Comparison of ENCODE assay signal across 8 cellular contexts in genomic region chr9:95494416-95495371, GRCh38. TPM values are rescaled to one million over a fixed set of nuclear protein-coding genes. Genes with fewer than 3 reads are reported as not detected.
DNase-seq lines count a peak whose midpoint lies in the region; ATAC-seq and TF ChIP-seq lines count a peak whose summit lies in the region.

No MANE protein-coding gene starts in this region.

- H4K20me1 ChIP-seq in Karpas-422 (ENCODE audit: insufficient read depth, low read depth, low read length) (peaks cover 35% of the 10 kb centered on the region), SU-DHL-6 (ENCODE audit: low read depth, low read length) (no peaks in the 10 kb centered on the region)

- intact Hi-C loops in natural killer cell (cut with micrococcal nuclease) = loop anchor here (1.0 to 10.0 kb wide), 3 partner anchors 12 to 720 kb away; no protein-coding TSS in a partner anchor

- H3K4me3 ChIP-seq in Karpas-422 (ENCODE audit: low read length) = peak overlapping the region; percentile 59; the same call in 1 of the 2 replicates
- H3K4me3 ChIP-seq in SU-DHL-6 (ENCODE audit: insufficient read depth, low read length, poor library complexity, severe bottlenecking) = peak overlapping the region; percentile 55
- H3K4me3 ChIP-seq in tibial nerve = peak overlapping the region in 1 of 4 donors; percentile 6

- H3F3A ChIP-seq in SU-DHL-6 (ENCODE audit: insufficient read depth) = peaks cover 31% of the 10 kb centered on the region

- no peak for TF ChIP-seq CTCF in SU-DHL-6 (IDR thresholded peaks at IDR 0.05; ENCODE audit: insufficient read depth, low read length, poor library complexity, severe bottlenecking)
- TF ChIP-seq CTCF in natural killer cell (IDR thresholded peaks at IDR 0.05) = no peak
- TF ChIP-seq CTCF in tibial nerve (IDR thresholded peaks at IDR 0.05) = no peak

- ATAC-seq in GM21526 (IDR thresholded peaks at IDR 0.05; ENCODE audit: low FRiP score, unreplicated experiment) (peak; percentile 91), natural killer cell (peak; percentile 86 to 91 (median 90))
- ATAC-seq in activated naive CD8-positive, alpha-beta T cell treated with anti-CD3 and anti-CD28 coated beads, Interleukin-2, amount 10 ng/mL, durations not matched to agents 7 days and 5 days (ENCODE audit: low read depth) = peak; percentile 95

- H3K36me3 Mint-ChIP-seq in activated naive CD8-positive, alpha-beta T cell treated with anti-CD3 and anti-CD28 coated beads, Interleukin-2, amount 10 ng/mL, durations not matched to agents 7 days and 5 days = no peaks in the 10 kb centered on the region
- H3K36me3 Mint-ChIP-seq in natural killer cell = no peaks in the 10 kb centered on the region

- H3K4me1 Mint-ChIP-seq in activated naive CD8-positive, alpha-beta T cell treated with anti-CD3 and anti-CD28 coated beads, Interleukin-2, amount 10 ng/mL, durations not matched to agents 7 days and 5 days = peaks cover 33% of the 10 kb centered on the region
- H3K4me1 Mint-ChIP-seq in natural killer cell = peaks cover 66% of the 10 kb centered on the region in 2 donors

- H3K4me1 ChIP-seq in Karpas-422 (ENCODE audit: low read length) (peaks cover 45% of the 10 kb centered on the region), tibial nerve (peaks cover 0 to 91% (median 26%) of the 10 kb centered on the region in 4 donors)

- no peaks in the 10 kb centered on the region for H3K27me3 Mint-ChIP-seq in activated naive CD8-positive, alpha-beta T cell treated with anti-CD3 and anti-CD28 coated beads, Interleukin-2, amount 10 ng/mL, durations not matched to agents 7 days and 5 days
- H3K27me3 Mint-ChIP-seq in natural killer cell (ENCODE audit: low read depth in 2 of 2) = peaks cover 0 to 9% of the 10 kb centered on the region in 2 donors

- H3K9ac ChIP-seq in Karpas-422 (ENCODE audit: low read length) (peak overlapping the region; percentile 60), SU-DHL-6 (ENCODE audit: low read length) (peak overlapping the region; percentile 60)

- H3K79me2 ChIP-seq in Karpas-422 (ENCODE audit: low read length) (no peaks in the 10 kb centered on the region), SU-DHL-6 (ENCODE audit: insufficient read depth, low read length) (peaks cover 80% of the 10 kb centered on the region)

- H3K4me2 ChIP-seq in Karpas-422 (ENCODE audit: low read depth, low read length, poor library complexity, severe bottlenecking) = peak overlapping the region; percentile 75
- peak overlapping the region; percentile 92 for H3K4me2 ChIP-seq in SU-DHL-6 (ENCODE audit: low read depth, low read length, poor library complexity, severe bottlenecking)

- POLR2A ChIA-PET in activated naive CD8-positive, alpha-beta T cell treated with anti-CD3 and anti-CD28 coated beads, Interleukin-2, amount 10 ng/mL, durations not matched to agents 7 days and 5 days (lab: Charles Lee) = interaction anchor here (0.8 to 2.2 kb wide), 4 partner anchors 12 to 32 kb away, joined by 3 to 11 read pairs (median 8); no protein-coding TSS in a partner anchor

- no peaks in the 10 kb centered on the region for H3K9me3 Mint-ChIP-seq in activated naive CD8-positive, alpha-beta T cell treated with anti-CD3 and anti-CD28 coated beads, Interleukin-2, amount 10 ng/mL, durations not matched to agents 7 days and 5 days
- H3K9me3 Mint-ChIP-seq in natural killer cell = no peaks in the 10 kb centered on the region

- peak in 1 of 2 donors; percentile 39 for TF ChIP-seq EP300 in tibial nerve (IDR thresholded peaks at IDR 0.05)

- H3K27ac ChIP-seq in Karpas-422 (ENCODE audit: low read length) (peak overlapping the region; percentile 68), SU-DHL-6 (ENCODE audit: low read depth, low read length) (peak overlapping the region; percentile 95), tibial nerve (peak overlapping the region in 3 of 4 donors; percentile 20 to 67 (median 36))

- no peak for TF ChIP-seq POLR2A in tibial nerve (IDR thresholded peaks at IDR 0.05)

- H3K9me3 ChIP-seq in Karpas-422 (ENCODE audit: low read length) (no peaks in the 10 kb centered on the region), SU-DHL-6 (ENCODE audit: insufficient read depth, low read length) (no peaks in the 10 kb centered on the region), tibial nerve (no peaks in the 10 kb centered on the region)

- peak overlapping the region; percentile 60; the same call in 1 of the 2 replicates for H2AFZ ChIP-seq in Karpas-422 (ENCODE audit: low read length)
- no peak overlapping the region for H2AFZ ChIP-seq in SU-DHL-6 (ENCODE audit: low read depth, low read length, severe bottlenecking)

- H3K27me3 ChIP-seq in Karpas-422 (ENCODE audit: low read length) = peaks cover 4% of the 10 kb centered on the region; the same call in 1 of the 2 replicates
- no peaks in the 10 kb centered on the region for H3K27me3 ChIP-seq in SU-DHL-6 (ENCODE audit: low read length)
- H3K27me3 ChIP-seq in tibial nerve = no peaks in the 10 kb centered on the region

- DNase-seq in DMS79 (lab: John Stamatoyannopoulos, UW) (peak; percentile 76), Karpas-422 (peak; percentile 94), natural killer cell (peak; percentile 72), tibial nerve (ENCODE audit: low spot score in 2 of 2) (no peak), H4 (ENCODE audit: low spot score) (no peak)
- DNase-seq in activated naive CD8-positive, alpha-beta T cell treated with anti-CD3 and anti-CD28 coated beads, Interleukin-2, amount 10 ng/mL, durations not matched to agents 7 days and 5 days = peak; percentile 85

- H3K36me3 ChIP-seq in Karpas-422 (ENCODE audit: insufficient read depth, low read length) (no peaks in the 10 kb centered on the region), SU-DHL-6 (ENCODE audit: low read length) (no peaks in the 10 kb centered on the region), tibial nerve (peaks cover 0 to 6% (median 0%) of the 10 kb centered on the region in 3 donors)

- WGBS in tibial nerve, 2 donors = 60 to 76% methylated on average over 29 of the region's 29 CpGs

- H3K27ac Mint-ChIP-seq in activated naive CD8-positive, alpha-beta T cell treated with anti-CD3 and anti-CD28 coated beads, Interleukin-2, amount 10 ng/mL, durations not matched to agents 7 days and 5 days = peak overlapping the region; percentile 96
- H3K27ac Mint-ChIP-seq in natural killer cell = peak overlapping the region; percentile 96 to 99

- H3K9me2 ChIP-seq in Karpas-422 (replicated peaks; ENCODE audit: insufficient read depth, low read length) (no peaks in the 10 kb centered on the region), SU-DHL-6 (replicated peaks; ENCODE audit: insufficient read depth, low read length) (no peaks in the 10 kb centered on the region)

- H3K4me3 Mint-ChIP-seq in activated naive CD8-positive, alpha-beta T cell treated with anti-CD3 and anti-CD28 coated beads, Interleukin-2, amount 10 ng/mL, durations not matched to agents 7 days and 5 days = peak overlapping the region; percentile 84
- peak overlapping the region; percentile 98 for H3K4me3 Mint-ChIP-seq in natural killer cell

RNA-seq across cellular contexts. Expression of gene PTCH1, which starts 22.1 kb away (rescaled TPM):
- total RNA-seq in Karpas-422 (2014; rRNA removed; shearing (Covaris generic); ENCODE audit: low replicate concordance) = 11.7 and 12.4 TPM in 2 replicates
- total RNA-seq in activated naive CD8-positive, alpha-beta T cell treated with anti-CD3 and anti-CD28 coated beads, Interleukin-2, amount 10 ng/mL, durations not matched to agents 7 days and 5 days = 10 to 100 TPM; 19.4 to 21.9 TPM
- total RNA-seq in natural killer cell (100 to 1,000 TPM in 1 of 3 donors, 10 to 100 TPM in 2; 60.9 to 127 (median 82.1) TPM), tibial nerve (100 to 1,000 TPM in 1 of 4 donors, 10 to 100 TPM in 3; 39.0 to 173 (median 86.6) TPM)
- total RNA-seq in H4 (2014; rRNA removed; shearing (Covaris generic)) = 7.5 and 12.3 TPM in 2 replicates

Comparison
In these comparisons a context has a peak if more than half of its experiments do, and no peak if none do; other contexts are left out.
1. DNase-seq: peak in DMS79 (single experiment), Karpas-422 (single experiment), activated naive CD8-positive, alpha-beta T cell treated with anti-CD3 and anti-CD28 coated beads, Interleukin-2, amount 10 ng/mL, durations not matched to agents 7 days and 5 days (single experiment) and natural killer cell (single experiment); none in tibial nerve (0 of 2) and H4 (single experiment).
2. H3K27ac ChIP-seq: peak in every context shown above with its lines; median percentile 95 in SU-DHL-6; 68 in Karpas-422; 36 in tibial nerve.
3. Peak in every context shown above with its lines, with median percentiles within 50 percentile points of each other: ATAC-seq.